In the genomic region with DNA sequence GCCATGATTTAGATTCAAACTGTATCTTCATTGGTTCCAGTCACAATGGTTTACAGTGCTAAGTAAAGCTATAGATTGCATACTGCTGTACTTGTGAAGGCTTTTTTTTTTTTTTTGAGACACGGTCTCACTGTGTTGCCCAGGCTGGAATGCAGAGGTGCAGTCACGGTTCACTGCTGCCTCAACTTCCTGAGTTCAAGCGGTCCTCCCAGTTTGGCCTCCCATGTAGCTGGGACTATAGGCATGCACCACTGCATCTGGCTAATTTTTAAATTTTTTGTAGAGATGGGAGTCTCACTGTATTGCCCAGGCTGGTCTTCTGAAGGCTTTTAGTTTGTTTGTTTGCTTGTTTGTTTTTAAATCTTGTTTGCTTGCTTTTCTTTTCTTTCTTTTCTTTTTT, we compare ENCODE assay signal across 17 cellular contexts. TPM values are rescaled to one million over a fixed set of nuclear protein-coding genes. Genes with fewer than 3 reads are reported as not detected.
A peak's percentile ranks its signal among the peaks of the same experiment; 100 is the strongest.
DNase-seq lines count a peak whose midpoint lies in the region; ATAC-seq and TF ChIP-seq lines count a peak whose summit lies in the region.
"Had no signal": no experiment of that assay in that cellular context is flagged by ENCODE, and none has a peak within 500 bp of the region (broad histone marks: within the 10 kb centered on the region; RNA-seq: fewer than 3 reads in every experiment).

No MANE protein-coding gene starts in this region.

- no peaks in the 10 kb centered on the region for H3K27me3 ChIP-seq in CD4-positive, CD25-positive, alpha-beta regulatory T cell (ENCODE audit: control insufficient read depth, insufficient read depth, low read length)
- H3K27me3 ChIP-seq in GM23248 (replicated peaks; ENCODE audit: insufficient read depth): no peaks in the 10 kb centered on the region
- H3K27me3 ChIP-seq in spleen (replicated peaks in 1 of 7): no peaks in the 10 kb centered on the region
- H3K27me3 ChIP-seq: colonic mucosa, sigmoid colon had no signal

- H3K9me3 ChIP-seq in CD4-positive, CD25-positive, alpha-beta regulatory T cell (ENCODE audit: control insufficient read depth in 2 of 2, low read length in 2 of 2): no peaks in the 10 kb centered on the region
- no peaks in the 10 kb centered on the region for H3K9me3 ChIP-seq in GM23248 (ENCODE audit: low read depth)
- H3K9me3 ChIP-seq in SK-N-MC (ENCODE audit: low read depth, low read length): no peaks in the 10 kb centered on the region
- H3K9me3 ChIP-seq in spleen: no peaks in the 10 kb centered on the region
- H3K9me3 ChIP-seq: colonic mucosa, sigmoid colon had no signal

- no peak for TF ChIP-seq CTCF in spleen (IDR thresholded peaks at IDR 0.05 in 8 of 11, conservative IDR thresholded peaks at IDR 0.05 in 3 of 11)

- intact Hi-C loops in spleen (cut with DNase I; ENCODE audit: low total_unique reads): no loop called here
- intact Hi-C loops in posterior vena cava (cut with DNase I): no loop called here

- peaks cover 96% of the 10 kb centered on the region for H3K79me2 ChIP-seq in GM23248 (ENCODE audit: insufficient read depth)

- in situ Hi-C loops in GM23248 (cut with MboI): no loop called here

- DNase-seq in CD4-positive, CD25-positive, alpha-beta regulatory T cell: no peak
- DNase-seq in GM23248: no peak
- no peak for DNase-seq in SK-N-MC (ENCODE audit: low read depth, low spot score)
- DNase-seq in left kidney (ENCODE audit: low read depth, low spot score): peak; percentile 72
- DNase-seq in spleen: no peak
- no peak for DNase-seq in posterior vena cava (ENCODE audit: low spot score)
- no peak for DNase-seq in germinal center (ENCODE audit: low spot score)
- no peak for DNase-seq in AG08395 (ENCODE audit: low spot score)
- DNase-seq: activated CD4-positive, alpha-beta T cell treated with anti-CD3 and anti-CD28 coated beads for 4 hours; activated naive CD4-positive, alpha-beta T cell treated with anti-CD3 and anti-CD28 coated beads for 36 hours; colonic mucosa; DMS153; KG1; NCI-H1092; NCI-H2171; SHP77 treated with DMSO at 0.1 percent for 48 hours; sigmoid colon had no signal

- H3K36me3 ChIP-seq in CD4-positive, CD25-positive, alpha-beta regulatory T cell (ENCODE audit: control insufficient read depth, insufficient read depth, low read length): peaks cover 5% of the 10 kb centered on the region
- H3K36me3 ChIP-seq in GM23248 (ENCODE audit: low read depth) (peaks cover 2% of the 10 kb centered on the region; the same call in 1 of the 2 replicates), SK-N-MC (ENCODE audit: insufficient read depth, low read length) (peaks cover 18% of the 10 kb centered on the region), spleen (peaks cover 0 to 42% (median 3%) of the 10 kb centered on the region in 6 donors)
- H3K36me3 ChIP-seq: colonic mucosa had no signal

- TF ChIP-seq POLR2A in spleen (IDR thresholded peaks at IDR 0.05): no peak

- H3K4me3 ChIP-seq in CD4-positive, CD25-positive, alpha-beta regulatory T cell (ENCODE audit: low read depth, low read length): no peak overlapping the region
- H3K4me3 ChIP-seq in GM23248 (no peak overlapping the region), SK-N-MC (no peak overlapping the region), spleen (no peak overlapping the region)
- H3K4me3 ChIP-seq: colonic mucosa, sigmoid colon had no signal

- H3K4me1 Mint-ChIP-seq in CD4-positive, CD25-positive, alpha-beta regulatory T cell: peaks cover 24 to 44% (median 37%) of the 10 kb centered on the region in 4 donors

- peaks cover 8% of the 10 kb centered on the region for H4K20me1 ChIP-seq in GM23248 (ENCODE audit: insufficient read depth)

- H3K4me2 ChIP-seq in GM23248 (ENCODE audit: unreplicated experiment): no peak overlapping the region

- no peak overlapping the region for H2AFZ ChIP-seq in GM23248

- 87 to 89% methylated on average over 3 of the region's 3 CpGs for WGBS in GM23248 (ENCODE audit: low coverage in 1 of 2, low lambda C conversion rate in 2 of 2, missing lambda C conversion rate in 2 of 2), 2 experiments
- 69 to 86% (median 74%) methylated on average over 3 of the region's 3 CpGs for WGBS in spleen, 5 donors

- no peaks in the 10 kb centered on the region for H3K4me1 ChIP-seq in CD4-positive, CD25-positive, alpha-beta regulatory T cell (ENCODE audit: control insufficient read depth, insufficient read depth, low read length, poor library complexity, severe bottlenecking)
- peaks cover 58% of the 10 kb centered on the region for H3K4me1 ChIP-seq in GM23248 (ENCODE audit: insufficient read depth)
- H3K4me1 ChIP-seq in spleen: peaks cover 14 to 82% (median 53%) of the 10 kb centered on the region in 6 donors

- no peaks in the 10 kb centered on the region for H3K27me3 Mint-ChIP-seq in CD4-positive, CD25-positive, alpha-beta regulatory T cell

- no peak overlapping the region for H3K27ac ChIP-seq in CD4-positive, CD25-positive, alpha-beta regulatory T cell (ENCODE audit: insufficient read depth, low read length, poor library complexity, severe bottlenecking)
- peak overlapping the region; percentile 87 for H3K27ac ChIP-seq in GM23248
- H3K27ac ChIP-seq in SK-N-MC: peak overlapping the region; percentile 65
- H3K27ac ChIP-seq in spleen: no peak overlapping the region
- H3K27ac ChIP-seq: colonic mucosa, sigmoid colon had no signal

- H3K4me3 Mint-ChIP-seq in CD4-positive, CD25-positive, alpha-beta regulatory T cell: peak overlapping the region in 1 of 4 donors; percentile 60
- H3K4me3 Mint-ChIP-seq: activated naive CD4-positive, alpha-beta T cell treated with anti-CD3 and anti-CD28 coated beads for 36 hours had no signal

- H3K9me2 ChIP-seq in GM23248 (ENCODE audit: insufficient read depth): no peaks in the 10 kb centered on the region

- H3K36me3 Mint-ChIP-seq in CD4-positive, CD25-positive, alpha-beta regulatory T cell: peaks cover 21% of the 10 kb centered on the region

- no peak for ATAC-seq in CD4-positive, CD25-positive, alpha-beta regulatory T cell (ENCODE audit: low read depth in 2 of 2)

- H3K27ac Mint-ChIP-seq in CD4-positive, CD25-positive, alpha-beta regulatory T cell: peak overlapping the region; percentile 23 to 65 (median 27)
- H3K27ac Mint-ChIP-seq: activated naive CD4-positive, alpha-beta T cell treated with anti-CD3 and anti-CD28 coated beads for 36 hours had no signal

- H3K9ac ChIP-seq in GM23248: 0 out of 2 replicates have a peak overlapping the region, but pooled peaks have one; percentile 19
- no peak overlapping the region for H3K9ac ChIP-seq in SK-N-MC (ENCODE audit: insufficient read length)

- peaks cover 34% of the 10 kb centered on the region for H3F3A ChIP-seq in GM23248 (ENCODE audit: insufficient read depth)

- H3K9me3 Mint-ChIP-seq in CD4-positive, CD25-positive, alpha-beta regulatory T cell: no peaks in the 10 kb centered on the region
- H3K9me3 Mint-ChIP-seq: activated naive CD4-positive, alpha-beta T cell treated with anti-CD3 and anti-CD28 coated beads for 36 hours had no signal

RNA-seq across cellular contexts. Expression of a gene that starts 24.9 kb away (rescaled TPM):
- 58.1 TPM for total RNA-seq in CD4-positive, CD25-positive, alpha-beta regulatory T cell
- polyA plus RNA-seq in CD4-positive, CD25-positive, alpha-beta regulatory T cell: 10 to 100 TPM; 12.4 to 26.8 (median 14.7) TPM
- total RNA-seq in GM23248 (2014; rRNA removed; shearing (Covaris generic)): 47.7 and 50.0 TPM in 2 replicates
- polyA plus RNA-seq in GM23248 (2016; fragmentation: Nextera tagmentation; extraction: Ambion mirVana): 28.5 and 31.0 TPM in 2 replicates
- 10 to 100 TPM; 56.1 to 72.7 (median 65.7) TPM for total RNA-seq in spleen
- 10 to 100 TPM in 1 of 3 donors, 1 to 10 TPM in 2; 6.9 to 12.2 (median 8.0) TPM for polyA plus RNA-seq in spleen
- total RNA-seq in posterior vena cava: 10 to 100 TPM; 51.8 to 64.8 TPM

Comparison
In these comparisons a context has a peak if more than half of its experiments do, and no peak if none do; other contexts are left out.
1. H3K27ac ChIP-seq: peak in GM23248 (single experiment) and SK-N-MC (single experiment); none in CD4-positive, CD25-positive, alpha-beta regulatory T cell (single experiment) and spleen (0 of 8).